23 cellular contexts compared by ENCODE assay signal in the genomic region with DNA sequence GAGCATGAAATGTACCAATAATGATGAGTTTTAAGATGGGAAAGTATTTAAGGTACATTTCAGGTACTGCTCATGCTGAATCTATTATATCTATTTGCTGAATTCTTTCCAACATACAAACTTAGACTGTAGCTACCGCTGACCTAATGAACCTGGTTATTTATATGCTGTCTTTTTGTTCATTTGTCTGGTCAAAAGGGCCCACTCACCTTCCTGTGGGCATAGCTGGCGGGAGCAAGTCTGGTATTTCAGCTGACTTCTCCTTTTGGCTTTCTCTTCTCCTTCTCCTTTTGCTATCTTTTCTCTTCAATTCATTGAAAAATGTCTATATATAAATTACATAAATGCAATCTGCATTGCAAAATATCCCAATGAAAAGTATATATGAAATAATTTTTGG. TPM values are rescaled to one million over a fixed set of nuclear protein-coding genes. Genes with fewer than 3 reads are reported as not detected.
DNase-seq lines count a peak whose midpoint lies in the region; ATAC-seq, FAIRE-seq and TF ChIP-seq lines count a peak whose summit lies in the region.
"Had no signal": no experiment of that assay in that cellular context is flagged by ENCODE, and none has a peak within 500 bp of the region (broad histone marks: within the 10 kb centered on the region; RNA-seq: fewer than 3 reads in every experiment).

No MANE protein-coding gene starts in this region.

- H3K9ac ChIP-seq in BLaER1 treated with 17β-estradiol and CSF1 and Interleukin-3, amounts not matched to agents 10 nM and 100 nM = peak overlapping the region in 4 of 11 experiments; percentile 14 to 60 (median 46); a peak in 6 of 22 replicates
- H3K9ac ChIP-seq in astrocyte (ENCODE audit: low read length) (no peak overlapping the region), skeletal muscle tissue (ENCODE audit: low read depth in 1 of 3, low read length in 3 of 3) (no peak overlapping the region)

- DNase-seq in NOMO-1 (lab: John Stamatoyannopoulos, UW; ENCODE audit: unreplicated experiment in 2 of 2) (peak; percentile 77 to 91), astrocyte (ENCODE audit: low read depth) (no peak), T-cell (no peak), GOT3 (lab: John Stamatoyannopoulos, UW) (no peak)
- no peak for DNase-seq in activated naive CD8-positive, alpha-beta T cell treated with anti-CD3 and anti-CD28 coated beads for 36 hours
- no peak for DNase-seq in activated CD4-positive, alpha-beta T cell treated with anti-CD3 and anti-CD28 coated beads, Interleukin-2, amount 50 U/mL, for 1 hour
- DNase-seq: activated CD8-positive, alpha-beta T cell treated with anti-CD3 and anti-CD28 coated beads for 36 hours; activated naive CD4-positive, alpha-beta T cell treated with anti-CD3 and anti-CD28 coated beads, Interleukin-2, amount 10 ng/mL, durations not matched to agents 7 days and 5 days; activated T-cell treated with anti-CD3 and anti-CD28 coated beads, Interleukin-2, amount 50 U/mL, for 24 hours; GDM1; H9; head of caudate nucleus; left lung; NCI-H1694; NCI-H82; right cardiac atrium; RPMI8226 had no signal

- H3K27ac Mint-ChIP-seq in astrocyte (ENCODE audit: unreplicated experiment) (peak overlapping the region; percentile 34), T-cell (no peak overlapping the region)
- no peak overlapping the region for H3K27ac Mint-ChIP-seq in activated naive CD8-positive, alpha-beta T cell treated with anti-CD3 and anti-CD28 coated beads for 36 hours
- H3K27ac Mint-ChIP-seq: activated CD8-positive, alpha-beta T cell treated with anti-CD3 and anti-CD28 coated beads for 36 hours; activated naive CD4-positive, alpha-beta T cell treated with anti-CD3 and anti-CD28 coated beads, Interleukin-2, amount 10 ng/mL, durations not matched to agents 7 days and 5 days; activated T-cell treated with anti-CD3 and anti-CD28 coated beads, Interleukin-2, amount 50 U/mL, for 24 hours; H9; stimulated activated effector memory CD8-positive, alpha-beta T cell treated with anti-CD3 and anti-CD28 coated beads, Interleukin-12 subunit alpha, Interleukin-12 subunit beta, amount 100 ng/mL, for 72 hours had no signal

- ATAC-seq in T-cell (replicated peaks in 1 of 4) = no peak
- ATAC-seq: activated CD8-positive, alpha-beta T cell treated with anti-CD3 and anti-CD28 coated beads for 36 hours; right cardiac atrium; stimulated activated effector memory CD8-positive, alpha-beta T cell treated with anti-CD3 and anti-CD28 coated beads, Interleukin-12 subunit alpha, Interleukin-12 subunit beta, amount 100 ng/mL, for 72 hours; WTC11 had no signal

- no peak overlapping the region for H2AFZ ChIP-seq in astrocyte (ENCODE audit: low read depth, low read length)

- H3K4me1 ChIP-seq in BLaER1 treated with 17β-estradiol and CSF1 and Interleukin-3, amounts not matched to agents 10 nM and 100 nM = peaks cover 5 to 79% (median 67%) of the 10 kb centered on the region in 10 experiments; a peak in 18 of 20 replicates
- H3K4me1 ChIP-seq in astrocyte (ENCODE audit: insufficient read depth, low read length) (no peaks in the 10 kb centered on the region), skeletal muscle tissue (ENCODE audit: control insufficient read depth in 3 of 3, insufficient read depth in 3 of 3, low read length in 3 of 3) (peaks cover 12 to 31% (median 17%) of the 10 kb centered on the region in 3 donors)

- H3K79me2 ChIP-seq in astrocyte (ENCODE audit: insufficient read depth, low read length) = peaks cover 5% of the 10 kb centered on the region

- H3K9me3 Mint-ChIP-seq in astrocyte (ENCODE audit: unreplicated experiment) = peaks cover 2% of the 10 kb centered on the region
- peaks cover 2% of the 10 kb centered on the region for H3K9me3 Mint-ChIP-seq in activated naive CD8-positive, alpha-beta T cell treated with anti-CD3 and anti-CD28 coated beads for 36 hours
- H3K9me3 Mint-ChIP-seq in T-cell = peaks cover 2 to 8% (median 7%) of the 10 kb centered on the region in 3 donors
- H3K9me3 Mint-ChIP-seq: activated CD8-positive, alpha-beta T cell treated with anti-CD3 and anti-CD28 coated beads for 36 hours; activated naive CD4-positive, alpha-beta T cell treated with anti-CD3 and anti-CD28 coated beads, Interleukin-2, amount 10 ng/mL, durations not matched to agents 7 days and 5 days; activated T-cell treated with anti-CD3 and anti-CD28 coated beads, Interleukin-2, amount 50 U/mL, for 24 hours; H9 had no signal

- POLR2A ChIA-PET in T-cell (lab: Charles Lee) = no interaction called here

- no peak overlapping the region; a peak in 1 of 20 replicates for H3K4me3 ChIP-seq in BLaER1 treated with 17β-estradiol and CSF1 and Interleukin-3, amounts not matched to agents 10 nM and 100 nM
- H3K4me3 ChIP-seq in astrocyte (ENCODE audit: insufficient read depth, low read depth, low read length) (no peak overlapping the region), skeletal muscle tissue (ENCODE audit: low read length in 3 of 3) (no peak overlapping the region)
- H3K4me3 ChIP-seq: left lung, tibial nerve had no signal

- peaks cover 0 to 39% (median 5%) of the 10 kb centered on the region in 11 experiments; a peak in 10 of 22 replicates for H3K9me3 ChIP-seq in BLaER1 treated with 17β-estradiol and CSF1 and Interleukin-3, amounts not matched to agents 10 nM and 100 nM (replicated peaks in 1 of 11)
- H3K9me3 ChIP-seq in astrocyte (ENCODE audit: insufficient read depth, low read depth, low read length) (no peaks in the 10 kb centered on the region), skeletal muscle tissue (ENCODE audit: control insufficient read depth in 3 of 3, low read length in 3 of 3) (no peaks in the 10 kb centered on the region)
- H3K9me3 ChIP-seq: left lung, tibial nerve had no signal

- no peaks in the 10 kb centered on the region for H3K27me3 Mint-ChIP-seq in astrocyte (ENCODE audit: low read depth, unreplicated experiment)
- H3K27me3 Mint-ChIP-seq in activated naive CD8-positive, alpha-beta T cell treated with anti-CD3 and anti-CD28 coated beads for 36 hours = peaks cover 3% of the 10 kb centered on the region
- peaks cover 0 to 4% of the 10 kb centered on the region in 2 donors for H3K27me3 Mint-ChIP-seq in T-cell
- H3K27me3 Mint-ChIP-seq: activated naive CD4-positive, alpha-beta T cell treated with anti-CD3 and anti-CD28 coated beads, Interleukin-2, amount 10 ng/mL, durations not matched to agents 7 days and 5 days; activated T-cell treated with anti-CD3 and anti-CD28 coated beads, Interleukin-2, amount 50 U/mL, for 24 hours had no signal

- H3K4me3 Mint-ChIP-seq in astrocyte (ENCODE audit: unreplicated experiment) = no peak overlapping the region
- H3K4me3 Mint-ChIP-seq in activated naive CD8-positive, alpha-beta T cell treated with anti-CD3 and anti-CD28 coated beads for 36 hours = no peak overlapping the region
- no peak overlapping the region for H3K4me3 Mint-ChIP-seq in T-cell
- H3K4me3 Mint-ChIP-seq: activated CD8-positive, alpha-beta T cell treated with anti-CD3 and anti-CD28 coated beads for 36 hours; activated naive CD4-positive, alpha-beta T cell treated with anti-CD3 and anti-CD28 coated beads, Interleukin-2, amount 10 ng/mL, durations not matched to agents 7 days and 5 days; activated T-cell treated with anti-CD3 and anti-CD28 coated beads, Interleukin-2, amount 50 U/mL, for 24 hours; H9; stimulated activated effector memory CD8-positive, alpha-beta T cell treated with anti-CD3 and anti-CD28 coated beads, Interleukin-12 subunit alpha, Interleukin-12 subunit beta, amount 100 ng/mL, for 72 hours; WTC11 had no signal

- FAIRE-seq in astrocyte (lab: Jason Lieb, UNC) = no peak

- H4K20me1 ChIP-seq in BLaER1 treated with 17β-estradiol and CSF1 and Interleukin-3, amounts not matched to agents 10 nM and 100 nM = peaks cover 0 to 48% (median 0%) of the 10 kb centered on the region in 11 experiments; a peak in 3 of 22 replicates
- H4K20me1 ChIP-seq in astrocyte (ENCODE audit: insufficient read depth, low read length) = no peaks in the 10 kb centered on the region

- H3K4me1 Mint-ChIP-seq in astrocyte (ENCODE audit: low read depth, unreplicated experiment) (peaks cover 30% of the 10 kb centered on the region), T-cell (no peaks in the 10 kb centered on the region)
- no peaks in the 10 kb centered on the region for H3K4me1 Mint-ChIP-seq in activated naive CD8-positive, alpha-beta T cell treated with anti-CD3 and anti-CD28 coated beads for 36 hours
- H3K4me1 Mint-ChIP-seq: activated naive CD4-positive, alpha-beta T cell treated with anti-CD3 and anti-CD28 coated beads, Interleukin-2, amount 10 ng/mL, durations not matched to agents 7 days and 5 days; stimulated activated effector memory CD8-positive, alpha-beta T cell treated with anti-CD3 and anti-CD28 coated beads, Interleukin-12 subunit alpha, Interleukin-12 subunit beta, amount 100 ng/mL, for 72 hours had no signal

- H3K27me3 ChIP-seq in BLaER1 treated with 17β-estradiol and CSF1 and Interleukin-3, amounts not matched to agents 10 nM and 100 nM = no peaks in the 10 kb centered on the region
- H3K27me3 ChIP-seq in astrocyte (ENCODE audit: insufficient read depth, low read length) = no peaks in the 10 kb centered on the region
- no peaks in the 10 kb centered on the region for H3K27me3 ChIP-seq in skeletal muscle tissue (ENCODE audit: control insufficient read depth in 3 of 3, insufficient read depth in 3 of 3, low read length in 3 of 3)
- H3K27me3 ChIP-seq: left lung, tibial nerve had no signal

- TF ChIP-seq CTCF in astrocyte (IDR thresholded peaks at IDR 0.05; ENCODE audit: insufficient read depth, low read depth, low read length) = no peak

- CTCF ChIA-PET in T-cell (lab: Charles Lee) = no interaction called here

- peak overlapping the region in 8 of 11 experiments; percentile 43 to 86 (median 78); a peak in 17 of 22 replicates for H3K4me2 ChIP-seq in BLaER1 treated with 17β-estradiol and CSF1 and Interleukin-3, amounts not matched to agents 10 nM and 100 nM
- H3K4me2 ChIP-seq in astrocyte (ENCODE audit: low read length) = no peak overlapping the region

- H3K27ac ChIP-seq in BLaER1 treated with 17β-estradiol and CSF1 and Interleukin-3, amounts not matched to agents 10 nM and 100 nM = peak overlapping the region in 10 of 11 experiments; percentile 27 to 81 (median 69); a peak in 18 of 22 replicates
- no peak overlapping the region for H3K27ac ChIP-seq in astrocyte (ENCODE audit: low read depth, low read length)
- H3K27ac ChIP-seq in skeletal muscle tissue (ENCODE audit: low read depth, low read length) = peak overlapping the region; percentile 32
- H3K27ac ChIP-seq: C4-2B had no signal

- peaks cover 0 to 38% (median 5%) of the 10 kb centered on the region in 11 experiments; a peak in 12 of 22 replicates for H3K36me3 ChIP-seq in BLaER1 treated with 17β-estradiol and CSF1 and Interleukin-3, amounts not matched to agents 10 nM and 100 nM
- H3K36me3 ChIP-seq in astrocyte (ENCODE audit: insufficient read depth, low read length) (no peaks in the 10 kb centered on the region), skeletal muscle tissue (ENCODE audit: control insufficient read depth in 3 of 3, insufficient read depth in 3 of 3, low read length in 3 of 3) (no peaks in the 10 kb centered on the region)
- H3K36me3 ChIP-seq: left lung, tibial nerve had no signal

- H3K36me3 Mint-ChIP-seq in astrocyte (ENCODE audit: low read depth, unreplicated experiment) (no peaks in the 10 kb centered on the region), T-cell (no peaks in the 10 kb centered on the region)
- H3K36me3 Mint-ChIP-seq in activated naive CD8-positive, alpha-beta T cell treated with anti-CD3 and anti-CD28 coated beads for 36 hours = no peaks in the 10 kb centered on the region
- H3K36me3 Mint-ChIP-seq: activated naive CD4-positive, alpha-beta T cell treated with anti-CD3 and anti-CD28 coated beads, Interleukin-2, amount 10 ng/mL, durations not matched to agents 7 days and 5 days; stimulated activated effector memory CD8-positive, alpha-beta T cell treated with anti-CD3 and anti-CD28 coated beads, Interleukin-12 subunit alpha, Interleukin-12 subunit beta, amount 100 ng/mL, for 72 hours had no signal

RNA-seq across cellular contexts. Expression of gene PLXDC2, which starts 9.5 kb away (rescaled TPM):
- total RNA-seq in astrocyte (36.1 and 44.5 TPM in 2 replicates), skeletal muscle tissue (23.0 TPM), T-cell (1 to 10 TPM in 1 of 5 donors, under 1 TPM in 4; 0.49 to 1.1 (median 0.56) TPM)
- total RNA-seq in activated naive CD8-positive, alpha-beta T cell treated with anti-CD3 and anti-CD28 coated beads for 36 hours = under 1 TPM in 1 of 2 experiments, not detected in 1; 0.04 TPM
- total RNA-seq: activated CD8-positive, alpha-beta T cell treated with anti-CD3 and anti-CD28 coated beads for 36 hours had no signal

Comparison
In these comparisons a context has a peak if more than half of its experiments do, and no peak if none do; other contexts are left out.
1. DNase-seq: peak in NOMO-1 (2 of 2); none in astrocyte (single experiment), activated naive CD8-positive, alpha-beta T cell treated with anti-CD3 and anti-CD28 coated beads for 36 hours (single experiment), activated CD4-positive, alpha-beta T cell treated with anti-CD3 and anti-CD28 coated beads, Interleukin-2, amount 50 U/mL, for 1 hour (single experiment), T-cell (0 of 34) and GOT3 (single experiment).
2. RNA of gene PLXDC2, which starts 9.5 kb away (total RNA-seq): 36.1 to 44.5 TPM in astrocyte and 23.0 TPM in skeletal muscle tissue (single experiment); 0.49 to 1.1 TPM in T-cell and 0.04 TPM in activated naive CD8-positive, alpha-beta T cell treated with anti-CD3 and anti-CD28 coated beads for 36 hours; every median in the first group is over 10 times any median in the second.